In the genomic region with DNA sequence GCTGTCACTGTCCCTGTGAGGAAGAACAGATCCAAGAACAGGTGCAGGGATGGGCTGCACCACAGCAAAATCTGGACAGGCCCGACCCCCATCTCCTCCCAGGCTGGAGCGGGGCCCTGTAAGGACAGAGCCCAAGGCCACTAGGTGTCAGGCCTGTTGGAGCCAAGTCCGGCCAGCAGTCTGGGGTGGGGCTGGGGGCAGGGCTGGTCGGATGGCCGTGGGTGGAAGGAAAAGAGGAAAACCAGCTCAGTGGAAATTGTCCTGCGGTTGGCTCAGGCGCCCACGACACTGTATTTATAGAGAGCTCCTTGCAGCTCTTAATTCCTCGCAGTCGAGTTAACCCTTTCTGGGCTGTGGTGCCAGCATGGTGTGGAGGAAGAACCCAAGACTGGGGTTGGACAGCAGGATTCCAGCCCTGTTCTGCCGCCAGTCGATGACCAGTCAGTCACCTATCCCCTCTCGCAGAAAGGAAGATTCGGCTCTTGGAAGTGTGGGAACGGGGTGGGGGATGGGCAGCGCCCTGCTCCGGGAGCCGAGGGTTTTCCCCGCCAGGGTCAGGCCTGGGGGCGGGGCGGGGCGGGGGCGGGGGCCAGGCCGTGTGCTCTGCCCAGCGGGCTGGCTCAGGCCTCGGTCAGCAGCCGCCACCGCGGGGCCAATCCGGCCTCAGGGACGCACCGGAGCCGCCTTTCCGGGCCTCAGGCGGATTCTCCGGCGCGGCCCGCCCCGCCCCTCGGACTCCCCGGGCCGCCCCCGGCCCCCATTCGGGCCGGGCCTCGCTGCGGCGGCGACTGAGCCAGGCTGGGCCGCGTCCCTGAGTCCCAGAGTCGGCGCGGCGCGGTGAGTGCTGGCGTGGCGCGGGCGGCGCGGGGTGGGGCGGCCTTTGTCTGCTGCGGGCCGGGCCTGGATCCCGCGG, we compare ENCODE assay signal across 1 cellular context.
TF ChIP-seq lines count a peak whose summit lies in the region.

A gene (plus strand): TSS at position 760 of the 913 bp plus-strand sequence. CDS start 15,257 bp downstream, outside the sequence.

TF ChIP-seq in K562, 482 proteins besides CTCF, POLR2A, EP300 and RAD21 (continued from another document and continues in another):
- TF ChIP-seq ZNF583 (CRISPR knock-in tag; IDR thresholded peaks at IDR 0.05) (no peak), CTBP1 (IDR thresholded peaks at IDR 0.05; ENCODE audit: borderline replicate concordance) (peak; percentile 16; the same call in 1 of the 2 replicates), EGR1 (conservative IDR thresholded peaks at IDR 0.05) (peak; percentile 72), PHF20 (IDR thresholded peaks at IDR 0.05; ENCODE audit: partially characterized antibody) (no peak), NFIX (CRISPR knock-in tag; IDR thresholded peaks at IDR 0.05; ENCODE audit: low read depth) (no peak), ZNF76 (CRISPR knock-in tag; IDR thresholded peaks at IDR 0.05; ENCODE audit: borderline replicate concordance) (no peak), ARID2 (IDR thresholded peaks at IDR 0.05) (no peak), ZC3H11A (IDR thresholded peaks at IDR 0.05; ENCODE audit: low read depth, low read length) (no peak), ZNF431 (CRISPR knock-in tag; IDR thresholded peaks at IDR 0.05) (no peak), PHF21A (IDR thresholded peaks at IDR 0.05; ENCODE audit: borderline replicate concordance, low read depth) (peak; percentile 84), ETV6 (IDR thresholded peaks at IDR 0.05; ENCODE audit: borderline replicate concordance in 1 of 2, low read depth in 2 of 2, low read length in 1 of 2) (no peak), ETV6 (CRISPR knock-in tag; IDR thresholded peaks at IDR 0.05; ENCODE audit: borderline replicate concordance) (no peak), DIDO1 (tag; IDR thresholded peaks at IDR 0.05; ENCODE audit: low read depth) (no peak), SRSF1 (IDR thresholded peaks at IDR 0.05; ENCODE audit: low read depth, low read length) (no peak), HDAC3 (IDR thresholded peaks at IDR 0.05; ENCODE audit: borderline replicate concordance, partially characterized antibody) (no peak), CCNT2 (IDR thresholded peaks at IDR 0.05; ENCODE audit: borderline replicate concordance, extremely low read depth, insufficient read length, low read depth, low read length) (no peak), LEF1 (IDR thresholded peaks at IDR 0.05) (0 out of 2 replicates have a peak, but pooled peaks have one; percentile 32), TOE1 (IDR thresholded peaks at IDR 0.05; ENCODE audit: borderline replicate concordance) (no peak), TOE1 (CRISPR knock-in tag; IDR thresholded peaks at IDR 0.05; ENCODE audit: borderline replicate concordance, low read depth) (no peak), TSC22D4 (tag; IDR thresholded peaks at IDR 0.05) (no peak), NR2C2 (CRISPR knock-in tag; IDR thresholded peaks at IDR 0.05) (no peak), NR2C2 (tag; IDR thresholded peaks at IDR 0.05) (peak; percentile 46; the same call in 1 of the 2 replicates), MEF2A (IDR thresholded peaks at IDR 0.05; ENCODE audit: control insufficient read depth, low read depth, low read length) (no peak), ESRRA (IDR thresholded peaks at IDR 0.05; ENCODE audit: borderline replicate concordance, low read depth) (0 out of 2 replicates have a peak, but pooled peaks have one; percentile 10), PURB (CRISPR knock-in tag; IDR thresholded peaks at IDR 0.05; ENCODE audit: low read depth) (no peak), L3MBTL2 (IDR thresholded peaks at IDR 0.05) (0 out of 2 replicates have a peak, but pooled peaks have one; percentile 15), POLR3A (IDR thresholded peaks at IDR 0.05; ENCODE audit: borderline replicate concordance, extremely low read depth, insufficient read depth, insufficient read length) (no peak), ZNF384 (IDR thresholded peaks at IDR 0.05; ENCODE audit: low read depth, low read length) (no peak), MAZ (CRISPR knock-in tag; conservative IDR thresholded peaks at IDR 0.05 in 1 of 2, IDR thresholded peaks at IDR 0.05 in 1 of 2) (peak in 1 of 2 experiments; percentile 29; a peak in 1 of 4 replicates), ZFX (CRISPR knock-in tag; IDR thresholded peaks at IDR 0.05) (peak; percentile 48; the same call in 1 of the 2 replicates), EWSR1 (IDR thresholded peaks at IDR 0.05; ENCODE audit: borderline replicate concordance, low read depth, partially characterized antibody) (no peak), TARDBP (IDR thresholded peaks at IDR 0.05) (no peak)
- TF ChIP-seq, protein P1, sequence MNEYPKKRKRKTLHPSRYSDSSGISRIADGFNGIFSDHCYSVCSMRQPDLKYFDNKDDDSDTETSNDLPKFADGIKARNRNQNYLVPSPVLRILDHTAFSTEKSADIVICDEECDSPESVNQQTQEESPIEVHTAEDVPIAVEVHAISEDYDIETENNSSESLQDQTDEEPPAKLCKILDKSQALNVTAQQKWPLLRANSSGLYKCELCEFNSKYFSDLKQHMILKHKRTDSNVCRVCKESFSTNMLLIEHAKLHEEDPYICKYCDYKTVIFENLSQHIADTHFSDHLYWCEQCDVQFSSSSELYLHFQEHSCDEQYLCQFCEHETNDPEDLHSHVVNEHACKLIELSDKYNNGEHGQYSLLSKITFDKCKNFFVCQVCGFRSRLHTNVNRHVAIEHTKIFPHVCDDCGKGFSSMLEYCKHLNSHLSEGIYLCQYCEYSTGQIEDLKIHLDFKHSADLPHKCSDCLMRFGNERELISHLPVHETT (CRISPR knock-in tag; conservative IDR thresholded peaks at IDR 0.05 in 1 of 2, IDR thresholded peaks at IDR 0.05 in 1 of 2), result 0 out of 4 replicates have a peak, but pooled peaks of 1 of the 2 experiments have one; percentile 18
- TF ChIP-seq, protein P2, sequence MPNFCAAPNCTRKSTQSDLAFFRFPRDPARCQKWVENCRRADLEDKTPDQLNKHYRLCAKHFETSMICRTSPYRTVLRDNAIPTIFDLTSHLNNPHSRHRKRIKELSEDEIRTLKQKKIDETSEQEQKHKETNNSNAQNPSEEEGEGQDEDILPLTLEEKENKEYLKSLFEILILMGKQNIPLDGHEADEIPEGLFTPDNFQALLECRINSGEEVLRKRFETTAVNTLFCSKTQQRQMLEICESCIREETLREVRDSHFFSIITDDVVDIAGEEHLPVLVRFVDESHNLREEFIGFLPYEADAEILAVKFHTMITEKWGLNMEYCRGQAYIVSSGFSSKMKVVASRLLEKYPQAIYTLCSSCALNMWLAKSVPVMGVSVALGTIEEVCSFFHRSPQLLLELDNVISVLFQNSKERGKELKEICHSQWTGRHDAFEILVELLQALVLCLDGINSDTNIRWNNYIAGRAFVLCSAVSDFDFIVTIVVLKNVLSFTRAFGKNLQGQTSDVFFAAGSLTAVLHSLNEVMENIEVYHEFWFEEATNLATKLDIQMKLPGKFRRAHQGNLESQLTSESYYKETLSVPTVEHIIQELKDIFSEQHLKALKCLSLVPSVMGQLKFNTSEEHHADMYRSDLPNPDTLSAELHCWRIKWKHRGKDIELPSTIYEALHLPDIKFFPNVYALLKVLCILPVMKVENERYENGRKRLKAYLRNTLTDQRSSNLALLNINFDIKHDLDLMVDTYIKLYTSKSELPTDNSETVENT (CRISPR knock-in tag; IDR thresholded peaks at IDR 0.05), result no peak
- TF ChIP-seq, protein P3, sequence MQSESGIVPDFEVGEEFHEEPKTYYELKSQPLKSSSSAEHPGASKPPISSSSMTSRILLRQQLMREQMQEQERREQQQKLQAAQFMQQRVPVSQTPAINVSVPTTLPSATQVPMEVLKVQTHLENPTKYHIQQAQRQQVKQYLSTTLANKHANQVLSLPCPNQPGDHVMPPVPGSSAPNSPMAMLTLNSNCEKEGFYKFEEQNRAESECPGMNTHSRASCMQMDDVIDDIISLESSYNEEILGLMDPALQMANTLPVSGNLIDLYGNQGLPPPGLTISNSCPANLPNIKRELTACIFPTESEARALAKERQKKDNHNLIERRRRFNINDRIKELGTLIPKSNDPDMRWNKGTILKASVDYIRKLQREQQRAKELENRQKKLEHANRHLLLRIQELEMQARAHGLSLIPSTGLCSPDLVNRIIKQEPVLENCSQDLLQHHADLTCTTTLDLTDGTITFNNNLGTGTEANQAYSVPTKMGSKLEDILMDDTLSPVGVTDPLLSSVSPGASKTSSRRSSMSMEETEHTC (IDR thresholded peaks at IDR 0.05), result no peak
- TF ChIP-seq, protein P4, sequence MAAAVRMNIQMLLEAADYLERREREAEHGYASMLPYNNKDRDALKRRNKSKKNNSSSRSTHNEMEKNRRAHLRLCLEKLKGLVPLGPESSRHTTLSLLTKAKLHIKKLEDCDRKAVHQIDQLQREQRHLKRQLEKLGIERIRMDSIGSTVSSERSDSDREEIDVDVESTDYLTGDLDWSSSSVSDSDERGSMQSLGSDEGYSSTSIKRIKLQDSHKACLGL (CRISPR knock-in tag; IDR thresholded peaks at IDR 0.05; ENCODE audit: borderline replicate concordance, poor library complexity, severe bottlenecking), result no peak
- TF ChIP-seq, protein P5, sequence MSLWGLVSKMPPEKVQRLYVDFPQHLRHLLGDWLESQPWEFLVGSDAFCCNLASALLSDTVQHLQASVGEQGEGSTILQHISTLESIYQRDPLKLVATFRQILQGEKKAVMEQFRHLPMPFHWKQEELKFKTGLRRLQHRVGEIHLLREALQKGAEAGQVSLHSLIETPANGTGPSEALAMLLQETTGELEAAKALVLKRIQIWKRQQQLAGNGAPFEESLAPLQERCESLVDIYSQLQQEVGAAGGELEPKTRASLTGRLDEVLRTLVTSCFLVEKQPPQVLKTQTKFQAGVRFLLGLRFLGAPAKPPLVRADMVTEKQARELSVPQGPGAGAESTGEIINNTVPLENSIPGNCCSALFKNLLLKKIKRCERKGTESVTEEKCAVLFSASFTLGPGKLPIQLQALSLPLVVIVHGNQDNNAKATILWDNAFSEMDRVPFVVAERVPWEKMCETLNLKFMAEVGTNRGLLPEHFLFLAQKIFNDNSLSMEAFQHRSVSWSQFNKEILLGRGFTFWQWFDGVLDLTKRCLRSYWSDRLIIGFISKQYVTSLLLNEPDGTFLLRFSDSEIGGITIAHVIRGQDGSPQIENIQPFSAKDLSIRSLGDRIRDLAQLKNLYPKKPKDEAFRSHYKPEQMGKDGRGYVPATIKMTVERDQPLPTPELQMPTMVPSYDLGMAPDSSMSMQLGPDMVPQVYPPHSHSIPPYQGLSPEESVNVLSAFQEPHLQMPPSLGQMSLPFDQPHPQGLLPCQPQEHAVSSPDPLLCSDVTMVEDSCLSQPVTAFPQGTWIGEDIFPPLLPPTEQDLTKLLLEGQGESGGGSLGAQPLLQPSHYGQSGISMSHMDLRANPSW (CRISPR knock-in tag; IDR thresholded peaks at IDR 0.05), result no peak
- TF ChIP-seq, protein P6, sequence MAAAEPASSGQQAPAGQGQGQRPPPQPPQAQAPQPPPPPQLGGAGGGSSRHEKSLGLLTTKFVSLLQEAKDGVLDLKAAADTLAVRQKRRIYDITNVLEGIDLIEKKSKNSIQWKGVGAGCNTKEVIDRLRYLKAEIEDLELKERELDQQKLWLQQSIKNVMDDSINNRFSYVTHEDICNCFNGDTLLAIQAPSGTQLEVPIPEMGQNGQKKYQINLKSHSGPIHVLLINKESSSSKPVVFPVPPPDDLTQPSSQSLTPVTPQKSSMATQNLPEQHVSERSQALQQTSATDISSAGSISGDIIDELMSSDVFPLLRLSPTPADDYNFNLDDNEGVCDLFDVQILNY (CRISPR knock-in tag; IDR thresholded peaks at IDR 0.05), result no peak
- TF ChIP-seq, protein P7, sequence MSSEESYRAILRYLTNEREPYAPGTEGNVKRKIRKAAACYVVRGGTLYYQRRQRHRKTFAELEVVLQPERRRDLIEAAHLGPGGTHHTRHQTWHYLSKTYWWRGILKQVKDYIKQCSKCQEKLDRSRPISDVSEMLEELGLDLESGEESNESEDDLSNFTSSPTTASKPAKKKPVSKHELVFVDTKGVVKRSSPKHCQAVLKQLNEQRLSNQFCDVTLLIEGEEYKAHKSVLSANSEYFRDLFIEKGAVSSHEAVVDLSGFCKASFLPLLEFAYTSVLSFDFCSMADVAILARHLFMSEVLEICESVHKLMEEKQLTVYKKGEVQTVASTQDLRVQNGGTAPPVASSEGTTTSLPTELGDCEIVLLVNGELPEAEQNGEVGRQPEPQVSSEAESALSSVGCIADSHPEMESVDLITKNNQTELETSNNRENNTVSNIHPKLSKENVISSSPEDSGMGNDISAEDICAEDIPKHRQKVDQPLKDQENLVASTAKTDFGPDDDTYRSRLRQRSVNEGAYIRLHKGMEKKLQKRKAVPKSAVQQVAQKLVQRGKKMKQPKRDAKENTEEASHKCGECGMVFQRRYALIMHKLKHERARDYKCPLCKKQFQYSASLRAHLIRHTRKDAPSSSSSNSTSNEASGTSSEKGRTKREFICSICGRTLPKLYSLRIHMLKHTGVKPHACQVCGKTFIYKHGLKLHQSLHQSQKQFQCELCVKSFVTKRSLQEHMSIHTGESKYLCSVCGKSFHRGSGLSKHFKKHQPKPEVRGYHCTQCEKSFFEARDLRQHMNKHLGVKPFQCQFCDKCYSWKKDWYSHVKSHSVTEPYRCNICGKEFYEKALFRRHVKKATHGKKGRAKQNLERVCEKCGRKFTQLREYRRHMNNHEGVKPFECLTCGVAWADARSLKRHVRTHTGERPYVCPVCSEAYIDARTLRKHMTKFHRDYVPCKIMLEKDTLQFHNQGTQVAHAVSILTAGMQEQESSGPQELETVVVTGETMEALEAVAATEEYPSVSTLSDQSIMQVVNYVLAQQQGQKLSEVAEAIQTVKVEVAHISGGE (CRISPR knock-in tag; IDR thresholded peaks at IDR 0.05), result no peak
- TF ChIP-seq, protein P8, sequence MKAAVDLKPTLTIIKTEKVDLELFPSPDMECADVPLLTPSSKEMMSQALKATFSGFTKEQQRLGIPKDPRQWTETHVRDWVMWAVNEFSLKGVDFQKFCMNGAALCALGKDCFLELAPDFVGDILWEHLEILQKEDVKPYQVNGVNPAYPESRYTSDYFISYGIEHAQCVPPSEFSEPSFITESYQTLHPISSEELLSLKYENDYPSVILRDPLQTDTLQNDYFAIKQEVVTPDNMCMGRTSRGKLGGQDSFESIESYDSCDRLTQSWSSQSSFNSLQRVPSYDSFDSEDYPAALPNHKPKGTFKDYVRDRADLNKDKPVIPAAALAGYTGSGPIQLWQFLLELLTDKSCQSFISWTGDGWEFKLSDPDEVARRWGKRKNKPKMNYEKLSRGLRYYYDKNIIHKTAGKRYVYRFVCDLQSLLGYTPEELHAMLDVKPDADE (conservative IDR thresholded peaks at IDR 0.05; ENCODE audit: control insufficient read depth, low read depth, low read length), result no peak
- TF ChIP-seq, protein P9, sequence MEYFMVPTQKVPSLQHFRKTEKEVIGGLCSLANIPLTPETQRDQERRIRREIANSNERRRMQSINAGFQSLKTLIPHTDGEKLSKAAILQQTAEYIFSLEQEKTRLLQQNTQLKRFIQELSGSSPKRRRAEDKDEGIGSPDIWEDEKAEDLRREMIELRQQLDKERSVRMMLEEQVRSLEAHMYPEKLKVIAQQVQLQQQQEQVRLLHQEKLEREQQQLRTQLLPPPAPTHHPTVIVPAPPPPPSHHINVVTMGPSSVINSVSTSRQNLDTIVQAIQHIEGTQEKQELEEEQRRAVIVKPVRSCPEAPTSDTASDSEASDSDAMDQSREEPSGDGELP (CRISPR knock-in tag; IDR thresholded peaks at IDR 0.05; ENCODE audit: borderline replicate concordance), result peak; percentile 43; the same call in 1 of the 2 replicates
- TF ChIP-seq, protein P10, sequence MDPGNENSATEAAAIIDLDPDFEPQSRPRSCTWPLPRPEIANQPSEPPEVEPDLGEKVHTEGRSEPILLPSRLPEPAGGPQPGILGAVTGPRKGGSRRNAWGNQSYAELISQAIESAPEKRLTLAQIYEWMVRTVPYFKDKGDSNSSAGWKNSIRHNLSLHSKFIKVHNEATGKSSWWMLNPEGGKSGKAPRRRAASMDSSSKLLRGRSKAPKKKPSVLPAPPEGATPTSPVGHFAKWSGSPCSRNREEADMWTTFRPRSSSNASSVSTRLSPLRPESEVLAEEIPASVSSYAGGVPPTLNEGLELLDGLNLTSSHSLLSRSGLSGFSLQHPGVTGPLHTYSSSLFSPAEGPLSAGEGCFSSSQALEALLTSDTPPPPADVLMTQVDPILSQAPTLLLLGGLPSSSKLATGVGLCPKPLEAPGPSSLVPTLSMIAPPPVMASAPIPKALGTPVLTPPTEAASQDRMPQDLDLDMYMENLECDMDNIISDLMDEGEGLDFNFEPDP (CRISPR knock-in tag; IDR thresholded peaks at IDR 0.05), result no peak
